Comparison of ENCODE assay signal across 1 cellular context in the genomic region with DNA sequence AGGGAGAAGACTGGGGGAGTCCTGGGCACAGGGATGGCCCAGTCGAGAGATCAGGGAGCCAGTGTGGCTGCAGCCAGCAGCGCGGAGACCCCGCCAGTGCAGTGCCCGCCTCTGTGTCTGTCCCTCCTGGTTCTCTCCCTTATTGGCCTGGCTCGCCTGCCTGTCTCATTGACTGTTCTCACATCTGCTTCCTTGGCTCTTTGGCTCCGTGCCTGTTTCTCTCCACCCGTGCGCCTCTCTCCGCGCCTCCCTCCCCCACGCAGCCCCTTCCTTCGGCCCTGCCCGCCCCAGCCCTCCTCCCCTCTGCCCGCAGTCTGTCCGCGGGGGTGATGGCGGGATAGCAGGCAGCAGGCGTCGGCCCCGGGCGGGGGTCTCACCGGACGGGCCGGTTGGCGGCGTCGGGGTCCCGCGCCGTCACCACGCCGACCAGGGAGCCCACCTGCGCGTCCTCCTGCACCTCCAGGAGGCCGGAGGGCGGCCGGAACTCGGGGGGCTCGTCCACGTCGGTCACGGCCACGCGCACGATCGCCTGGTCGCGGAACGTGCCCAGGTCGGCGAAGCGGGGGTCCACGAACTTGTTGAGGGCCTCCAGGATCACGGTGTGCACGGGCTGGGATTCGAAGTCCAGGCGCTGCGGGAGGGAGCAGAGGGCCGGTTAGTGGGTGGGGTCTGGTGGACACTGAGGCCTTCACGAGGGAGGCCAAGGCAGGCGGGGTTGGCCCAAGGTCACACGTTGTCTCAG.
TF ChIP-seq lines count a peak whose summit lies in the region.

No MANE protein-coding gene starts in this region.

TF ChIP-seq in HepG2, 621 proteins besides CTCF, POLR2A, EP300 and RAD21:
- TF ChIP-seq, protein P1, sequence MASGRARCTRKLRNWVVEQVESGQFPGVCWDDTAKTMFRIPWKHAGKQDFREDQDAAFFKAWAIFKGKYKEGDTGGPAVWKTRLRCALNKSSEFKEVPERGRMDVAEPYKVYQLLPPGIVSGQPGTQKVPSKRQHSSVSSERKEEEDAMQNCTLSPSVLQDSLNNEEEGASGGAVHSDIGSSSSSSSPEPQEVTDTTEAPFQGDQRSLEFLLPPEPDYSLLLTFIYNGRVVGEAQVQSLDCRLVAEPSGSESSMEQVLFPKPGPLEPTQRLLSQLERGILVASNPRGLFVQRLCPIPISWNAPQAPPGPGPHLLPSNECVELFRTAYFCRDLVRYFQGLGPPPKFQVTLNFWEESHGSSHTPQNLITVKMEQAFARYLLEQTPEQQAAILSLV (CRISPR knock-in tag; IDR thresholded peaks at IDR 0.05; ENCODE audit: borderline replicate concordance) = 0 out of 2 replicates have a peak, but pooled peaks have one; percentile 5
- no peak for TF ChIP-seq DMTF1 (CRISPR knock-in tag; IDR thresholded peaks at IDR 0.05)
